In genomic region chr20:4091332-4092135, GRCh38 we compare ENCODE assay signal across 8 cellular contexts. TPM values are rescaled to one million over a fixed set of nuclear protein-coding genes. Genes with fewer than 3 reads are reported as not detected.
DNase-seq lines count a peak whose midpoint lies in the region; ATAC-seq and TF ChIP-seq lines count a peak whose summit lies in the region.

No MANE protein-coding gene starts in this region.

- H3K4me3 ChIP-seq in foreskin fibroblast (ENCODE audit: low read depth in 1 of 2, low read length in 2 of 2): no peak overlapping the region

- H3K27me3 Mint-ChIP-seq in activated T-cell treated with anti-CD3 and anti-CD28 coated beads, Interleukin-2, amount 50 U/mL, for 72 hours (ENCODE audit: low read depth): peaks cover 9% of the 10 kb centered on the region

- peak; percentile 70 for TF ChIP-seq CTCF in foreskin fibroblast (IDR thresholded peaks at IDR 0.05; ENCODE audit: low read depth, low read length)

- H3K9me3 Mint-ChIP-seq in activated T-cell treated with anti-CD3 and anti-CD28 coated beads, Interleukin-2, amount 50 U/mL, for 72 hours: peaks cover 1 to 3% of the 10 kb centered on the region in 2 donors

- H3K27ac Mint-ChIP-seq in activated T-cell treated with anti-CD3 and anti-CD28 coated beads, Interleukin-2, amount 50 U/mL, for 72 hours: no peak overlapping the region

- intact Hi-C loops in posterior vena cava (cut with DNase I): loop anchor here in 1 of 2 donors (5.0 kb wide), 1 partner anchor 74 kb away; the partner anchor contains the start of gene RNF24

- peaks cover 2 to 5% of the 10 kb centered on the region in 2 donors for H3K36me3 Mint-ChIP-seq in activated T-cell treated with anti-CD3 and anti-CD28 coated beads, Interleukin-2, amount 50 U/mL, for 72 hours (ENCODE audit: insufficient read depth in 2 of 2)

- ATAC-seq in activated T-cell treated with anti-CD3 and anti-CD28 coated beads, Interleukin-2, amount 50 U/mL, for 72 hours (replicated peaks in 1 of 2): no peak
- ATAC-seq in GM21515 (IDR thresholded peaks at IDR 0.05; ENCODE audit: unreplicated experiment): no peak

- H3K4me1 Mint-ChIP-seq in activated T-cell treated with anti-CD3 and anti-CD28 coated beads, Interleukin-2, amount 50 U/mL, for 72 hours (ENCODE audit: low read depth): no peaks in the 10 kb centered on the region

- DNase-seq in activated CD4-positive, alpha-beta T cell treated with anti-CD3 and anti-CD28 coated beads for 24 hours (ENCODE audit: low read depth in 2 of 2): peak; percentile 22 to 40
- no peak for DNase-seq in activated CD4-positive, alpha-beta T cell treated with anti-CD3 and anti-CD28 coated beads for 1 hour
- peak; percentile 59 for DNase-seq in NCI-H748 (lab: John Stamatoyannopoulos, UW; ENCODE audit: unreplicated experiment)
- peak; percentile 37 to 51 for DNase-seq in activated T-cell treated with anti-CD3 and anti-CD28 coated beads, Interleukin-2, amount 50 U/mL, for 72 hours
- DNase-seq in foreskin fibroblast: peak in 1 of 2 donors; percentile 65
- DNase-seq in posterior vena cava (ENCODE audit: low spot score): peak; percentile 90
- no peak for DNase-seq in NOMO-1 treated with dmso at 0.1 percent for 144 hours (lab: John Stamatoyannopoulos, UW; ENCODE audit: unreplicated experiment)

- H3K4me3 Mint-ChIP-seq in activated T-cell treated with anti-CD3 and anti-CD28 coated beads, Interleukin-2, amount 50 U/mL, for 72 hours: no peak overlapping the region

RNA-seq across cellular contexts. Expression of gene SMOX, which starts 57.1 kb away (rescaled TPM):
- 10 to 100 TPM; 13.3 to 19.8 TPM for total RNA-seq in activated T-cell treated with anti-CD3 and anti-CD28 coated beads, Interleukin-2, amount 50 U/mL, for 72 hours
- total RNA-seq in posterior vena cava: 1 to 10 TPM; 4.3 to 6.8 TPM

Comparison
In these comparisons a context has a peak if more than half of its experiments do, and no peak if none do; other contexts are left out.
1. DNase-seq: peak in activated CD4-positive, alpha-beta T cell treated with anti-CD3 and anti-CD28 coated beads for 24 hours (2 of 2), NCI-H748 (single experiment), activated T-cell treated with anti-CD3 and anti-CD28 coated beads, Interleukin-2, amount 50 U/mL, for 72 hours (2 of 2) and posterior vena cava (single experiment); none in activated CD4-positive, alpha-beta T cell treated with anti-CD3 and anti-CD28 coated beads for 1 hour (single experiment) and NOMO-1 treated with dmso at 0.1 percent for 144 hours (single experiment).